ENCODE assay signal across 25 cellular contexts in the genomic region with DNA sequence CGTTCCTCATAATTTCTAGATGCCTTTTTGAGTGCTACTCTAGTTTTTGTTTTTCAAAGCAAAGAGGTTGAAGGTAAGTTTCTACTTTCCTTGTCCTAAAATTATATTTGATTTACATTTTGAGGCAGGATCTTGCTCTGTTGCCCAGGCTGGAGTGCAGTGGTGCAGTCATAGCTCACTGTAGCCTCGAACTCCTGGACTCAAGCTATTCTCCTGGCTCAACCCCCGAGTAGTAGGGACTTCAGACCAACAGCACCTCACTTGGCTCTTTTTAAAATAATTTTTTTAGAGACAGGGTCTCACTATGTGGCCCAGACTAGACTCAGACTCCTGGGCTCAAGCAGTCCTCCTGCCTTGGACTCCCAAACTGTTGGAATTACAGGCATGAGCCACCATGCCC. TPM values are rescaled to one million over a fixed set of nuclear protein-coding genes. Genes with fewer than 3 reads are reported as not detected.
"Had no signal": no experiment of that assay in that cellular context is flagged by ENCODE, and none has a peak within 500 bp of the region (broad histone marks: within the 10 kb centered on the region; RNA-seq: fewer than 3 reads in every experiment).

No MANE protein-coding gene starts in this region.

- H3K9me3 ChIP-seq: ascending aorta, stomach, testis, uterus had no signal

- H3K4me3 ChIP-seq: ascending aorta, hepatocyte, lung, neural progenitor cell, stomach, testis, uterus had no signal

- H3K9ac ChIP-seq: neural progenitor cell had no signal

- H3K27me3 Mint-ChIP-seq: naive thymus-derived CD8-positive, alpha-beta T cell; progenitor cell of endocrine pancreas; stimulated activated memory B cell treated with anti-CD40 and anti-IgM and Interleukin-4, amounts not matched to agents 10 μg/mL and 1 μg/mL and 100 μg/mL, for 72 hours; T-cell had no signal

- H3K27ac ChIP-seq: ascending aorta, hepatocyte, neural progenitor cell, testis, uterus, WERI-Rb-1 had no signal

- DNase-seq: activated CD4-positive, alpha-beta T cell treated with anti-CD3 and anti-CD28 coated beads for 1 hour; activated CD4-positive, alpha-beta T cell treated with anti-CD3 and anti-CD28 coated beads, Interleukin-2, amount 50 U/mL, for 4 hours; activated gamma-delta T cell; activated naive CD4-positive, alpha-beta T cell treated with anti-CD3 and anti-CD28 coated beads, Interleukin-2, amount 50 U/mL, for 16 hours; central memory CD4-positive, alpha-beta T cell; dermis blood vessel endothelial cell; effector CD8-positive, alpha-beta T cell; foreskin melanocyte; glutamatergic neuron; immature natural killer cell; naive thymus-derived CD8-positive, alpha-beta T cell; stomach; T-cell; testis; uterus; WERI-Rb-1 had no signal

- H3K27ac Mint-ChIP-seq: neural progenitor cell; progenitor cell of endocrine pancreas; stimulated activated memory B cell treated with anti-CD40 and anti-IgM and Interleukin-4, amounts not matched to agents 10 μg/mL and 1 μg/mL and 100 μg/mL, for 72 hours had no signal

- H3K36me3 ChIP-seq: uterus had no signal

- H2AFZ ChIP-seq: hepatocyte, neural progenitor cell had no signal

- H3K4me1 ChIP-seq: ascending aorta, testis, uterus had no signal

- H3K4me3 Mint-ChIP-seq: immature natural killer cell; naive thymus-derived CD8-positive, alpha-beta T cell; neural progenitor cell; stimulated activated memory B cell treated with anti-CD40 and anti-IgM and Interleukin-4, amounts not matched to agents 10 μg/mL and 1 μg/mL and 100 μg/mL, for 72 hours; T-cell had no signal

- H3K27me3 ChIP-seq: ascending aorta, hepatocyte, neural progenitor cell, stomach, testis, uterus had no signal

- ATAC-seq: left lobe of liver; naive thymus-derived CD8-positive, alpha-beta T cell; stimulated activated memory B cell treated with anti-CD40 and anti-IgM and Interleukin-4, amounts not matched to agents 10 μg/mL and 1 μg/mL and 100 μg/mL, for 72 hours; T-cell had no signal

- H3K9me3 Mint-ChIP-seq: immature natural killer cell; neural progenitor cell; stimulated activated memory B cell treated with anti-CD40 and anti-IgM and Interleukin-4, amounts not matched to agents 10 μg/mL and 1 μg/mL and 100 μg/mL, for 72 hours; T-cell had no signal

- H3K4me2 ChIP-seq: hepatocyte, neural progenitor cell had no signal

RNA-seq across cellular contexts. Expression of gene NODAL, which starts 22.8 kb away (rescaled TPM):
- total RNA-seq: ascending aorta; dermis blood vessel endothelial cell; hepatocyte; left lobe of liver; lung; naive thymus-derived CD8-positive, alpha-beta T cell; omental fat pad; progenitor cell of endocrine pancreas; skeletal muscle tissue; stomach; T-cell; uterus had no signal
- polyA plus RNA-seq: hepatocyte; immature natural killer cell; lung; naive thymus-derived CD8-positive, alpha-beta T cell; stomach had no signal

RNA-seq across cellular contexts. Expression of gene PALD1, which starts 59.9 kb away (rescaled TPM):
- total RNA-seq: naive thymus-derived CD8-positive, alpha-beta T cell had no signal
